ENCODE assay signal across 1 cellular context in the genomic region with DNA sequence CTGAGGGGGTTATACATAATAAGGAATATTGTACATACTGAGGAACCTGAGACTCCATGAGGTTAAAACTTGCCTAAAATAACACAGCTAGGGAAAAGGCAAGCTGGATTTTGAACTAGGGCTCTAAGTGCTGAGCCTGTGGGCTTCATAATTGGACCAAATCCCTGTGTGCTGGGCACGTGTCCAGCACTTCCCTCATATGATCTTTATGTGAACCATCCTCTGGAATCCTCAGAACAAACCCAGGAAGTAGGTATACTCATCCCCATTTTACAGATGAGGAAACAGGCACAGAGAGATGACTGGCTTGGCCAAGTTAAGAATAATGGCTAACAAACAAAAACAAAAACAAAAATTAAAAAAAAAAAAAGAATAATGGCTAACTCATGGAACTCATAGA.
TF ChIP-seq lines count a peak whose summit lies in the region.

No MANE protein-coding gene starts in this region.

TF ChIP-seq in IMR-90, 13 proteins besides CTCF, POLR2A, EP300 and RAD21:
- TF ChIP-seq CEBPB (IDR thresholded peaks at IDR 0.05; ENCODE audit: low read depth, low read length) (no peak), MAFK (IDR thresholded peaks at IDR 0.05; ENCODE audit: low read depth, low read length) (no peak), CHD1 (IDR thresholded peaks at IDR 0.05; ENCODE audit: low read depth, low read length) (no peak), MAZ (IDR thresholded peaks at IDR 0.05; ENCODE audit: borderline replicate concordance, low read depth, low read length) (no peak), RCOR1 (IDR thresholded peaks at IDR 0.05; ENCODE audit: insufficient replicate concordance, low read length) (no peak), RFX5 (IDR thresholded peaks at IDR 0.05; ENCODE audit: low read depth, low read length) (no peak)
- TF ChIP-seq, protein P1, sequence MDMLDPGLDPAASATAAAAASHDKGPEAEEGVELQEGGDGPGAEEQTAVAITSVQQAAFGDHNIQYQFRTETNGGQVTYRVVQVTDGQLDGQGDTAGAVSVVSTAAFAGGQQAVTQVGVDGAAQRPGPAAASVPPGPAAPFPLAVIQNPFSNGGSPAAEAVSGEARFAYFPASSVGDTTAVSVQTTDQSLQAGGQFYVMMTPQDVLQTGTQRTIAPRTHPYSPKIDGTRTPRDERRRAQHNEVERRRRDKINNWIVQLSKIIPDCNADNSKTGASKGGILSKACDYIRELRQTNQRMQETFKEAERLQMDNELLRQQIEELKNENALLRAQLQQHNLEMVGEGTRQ (IDR thresholded peaks at IDR 0.05; ENCODE audit: low read depth, low read length): no peak
- TF ChIP-seq, protein P2, sequence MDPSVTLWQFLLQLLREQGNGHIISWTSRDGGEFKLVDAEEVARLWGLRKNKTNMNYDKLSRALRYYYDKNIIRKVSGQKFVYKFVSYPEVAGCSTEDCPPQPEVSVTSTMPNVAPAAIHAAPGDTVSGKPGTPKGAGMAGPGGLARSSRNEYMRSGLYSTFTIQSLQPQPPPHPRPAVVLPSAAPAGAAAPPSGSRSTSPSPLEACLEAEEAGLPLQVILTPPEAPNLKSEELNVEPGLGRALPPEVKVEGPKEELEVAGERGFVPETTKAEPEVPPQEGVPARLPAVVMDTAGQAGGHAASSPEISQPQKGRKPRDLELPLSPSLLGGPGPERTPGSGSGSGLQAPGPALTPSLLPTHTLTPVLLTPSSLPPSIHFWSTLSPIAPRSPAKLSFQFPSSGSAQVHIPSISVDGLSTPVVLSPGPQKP (IDR thresholded peaks at IDR 0.05; ENCODE audit: borderline replicate concordance, low read depth, low read length): no peak
